ENCODE assay signal across 8 cellular contexts in genomic region chr11:59615132-59615636, GRCh38. TPM values are rescaled to one million over a fixed set of nuclear protein-coding genes. Genes with fewer than 3 reads are reported as not detected.
DNase-seq lines count a peak whose midpoint lies in the region; ATAC-seq and TF ChIP-seq lines count a peak whose summit lies in the region.

No MANE protein-coding gene starts in this region.

- H3K9me3 Mint-ChIP-seq in CD4-positive, alpha-beta memory T cell, result peaks cover 0 to 2% (median 0%) of the 10 kb centered on the region in 8 donors
- no peaks in the 10 kb centered on the region for H3K9me3 Mint-ChIP-seq in central memory CD8-positive, alpha-beta T cell

- H3K9ac ChIP-seq in KMS-11, result peak overlapping the region; percentile 61; the same call in 1 of the 2 replicates

- H3K36me3 ChIP-seq in CD4-positive, alpha-beta memory T cell (ENCODE audit: insufficient read depth, low read length), result peaks cover 2% of the 10 kb centered on the region
- H3K36me3 ChIP-seq in KMS-11 (ENCODE audit: insufficient read depth) (no peaks in the 10 kb centered on the region), left lung (peaks cover 0 to 5% of the 10 kb centered on the region in 2 donors)

- no peaks in the 10 kb centered on the region for H4K20me1 ChIP-seq in KMS-11 (ENCODE audit: insufficient read depth)

- no peaks in the 10 kb centered on the region for H3K9me3 ChIP-seq in CD4-positive, alpha-beta memory T cell (ENCODE audit: control insufficient read depth in 1 of 2, low read length in 2 of 2)
- no peaks in the 10 kb centered on the region for H3K9me3 ChIP-seq in left lung

- H3K4me1 Mint-ChIP-seq in CD4-positive, alpha-beta memory T cell, result peaks cover 29 to 57% (median 42%) of the 10 kb centered on the region in 4 donors
- H3K4me1 Mint-ChIP-seq in central memory CD8-positive, alpha-beta T cell, result peaks cover 39% of the 10 kb centered on the region

- CTCF ChIA-PET in CD4-positive, alpha-beta memory T cell (lab: Charles Lee; ENCODE audit: partially characterized antibody), result interaction anchor here (1.3 to 2.3 kb wide), 7 partner anchors 9 to 78 kb away, joined by 3 to 12 read pairs (median 5); partner anchors contain the start of gene PATL1

- peak; percentile 68 to 88 (median 75) for DNase-seq in CD4-positive, alpha-beta memory T cell
- peak; percentile 36 to 46 for DNase-seq in central memory CD8-positive, alpha-beta T cell (ENCODE audit: low spot score in 2 of 2)
- DNase-seq in left lung, result peak; percentile 63 to 88
- DNase-seq in stimulated activated CD4-positive, alpha-beta T cell treated with anti-CD3 and anti-CD28 coated beads, Interleukin-4, amount 100 ng/mL, for 24 hours, result peak; percentile 62
- no peak for DNase-seq in D341Med (ENCODE audit: low spot score)

- peaks cover 48% of the 10 kb centered on the region for H3K4me1 ChIP-seq in CD4-positive, alpha-beta memory T cell (ENCODE audit: insufficient read depth, low read length)
- H3K4me1 ChIP-seq in KMS-11 (ENCODE audit: low read depth, poor library complexity, severe bottlenecking), result peaks cover 38% of the 10 kb centered on the region
- peaks cover 23 to 46% of the 10 kb centered on the region in 2 donors for H3K4me1 ChIP-seq in left lung

- H3K4me2 ChIP-seq in KMS-11, result peak overlapping the region; percentile 82; the same call in 1 of the 2 replicates

- H3K79me2 ChIP-seq in KMS-11 (ENCODE audit: insufficient read depth, low read depth), result peaks cover 47% of the 10 kb centered on the region

- TF ChIP-seq CTCF in KMS-11 (conservative IDR thresholded peaks at IDR 0.05; ENCODE audit: low read depth, low read length) (no peak), left lung (IDR thresholded peaks at IDR 0.05) (no peak)

- intact Hi-C loops in CD4-positive, alpha-beta memory T cell (cut with micrococcal nuclease), result loop anchor here (1.0 to 5.0 kb wide), 4 partner anchors 54 to 1948 kb away; partner anchors contain the start of genes FAM111A, MRPL16, PATL1 and ZDHHC5
- intact Hi-C loops in left lung (cut with DNase I), result no loop called here

- H2AFZ ChIP-seq in KMS-11 (ENCODE audit: low read depth), result peak overlapping the region; percentile 31; the same call in 1 of the 2 replicates

- peak overlapping the region; percentile 77 to 84 for H3K4me3 ChIP-seq in CD4-positive, alpha-beta memory T cell (ENCODE audit: low read length in 2 of 2)
- no peak overlapping the region for H3K4me3 ChIP-seq in KMS-11 (IDR thresholded peaks at IDR 0.05; ENCODE audit: insufficient read depth, low read depth, low read length)
- peak overlapping the region; percentile 73 to 87 for H3K4me3 ChIP-seq in left lung

- POLR2A ChIA-PET in CD4-positive, alpha-beta memory T cell (lab: Charles Lee; ENCODE audit: partially characterized antibody), result interaction anchor here (0.8 to 7.8 kb wide), 29 partner anchors 11 to 443 kb away, joined by 3 to 74 read pairs (median 6); partner anchors contain the start of genes DTX4, MRPL16, PATL1 and STX3

- peak overlapping the region; percentile 83 to 99 (median 98) for H3K27ac Mint-ChIP-seq in CD4-positive, alpha-beta memory T cell
- H3K27ac Mint-ChIP-seq in central memory CD8-positive, alpha-beta T cell (ENCODE audit: low read depth), result peak overlapping the region; percentile 81

- ATAC-seq in GM21528 (IDR thresholded peaks at IDR 0.05; ENCODE audit: low FRiP score, unreplicated experiment) (peak; percentile 17), left lung (no peak)
- ATAC-seq in activated CD4-positive, CD25-positive, alpha-beta regulatory T cell treated with anti-CD3 and anti-CD28 coated beads, Interleukin-2, amount 50 U/mL, for 24 hours, result peak; percentile 4 to 7
- ATAC-seq in central memory CD8-positive, alpha-beta T cell (replicated peaks; ENCODE audit: extremely low read depth, poor library complexity, severe bottlenecking), result peak; percentile 21

- H3K36me3 Mint-ChIP-seq in CD4-positive, alpha-beta memory T cell, result peaks cover 6 to 33% of the 10 kb centered on the region in 2 donors
- peaks cover 24% of the 10 kb centered on the region for H3K36me3 Mint-ChIP-seq in central memory CD8-positive, alpha-beta T cell (ENCODE audit: insufficient read depth)

- H3K27me3 Mint-ChIP-seq in CD4-positive, alpha-beta memory T cell, result no peaks in the 10 kb centered on the region
- no peaks in the 10 kb centered on the region for H3K27me3 Mint-ChIP-seq in central memory CD8-positive, alpha-beta T cell

- peak overlapping the region; percentile 93 to 99 (median 96) for H3K4me3 Mint-ChIP-seq in CD4-positive, alpha-beta memory T cell
- peak overlapping the region; percentile 92 for H3K4me3 Mint-ChIP-seq in central memory CD8-positive, alpha-beta T cell

- peak overlapping the region; percentile 71 for H3K27ac ChIP-seq in CD4-positive, alpha-beta memory T cell (ENCODE audit: low read depth, low read length)
- peak overlapping the region; percentile 41 for H3K27ac ChIP-seq in KMS-11
- H3K27ac ChIP-seq in left lung, result peak overlapping the region; percentile 89 to 95

- H3K27me3 ChIP-seq in CD4-positive, alpha-beta memory T cell (ENCODE audit: insufficient read depth, low read length), result no peaks in the 10 kb centered on the region
- H3K27me3 ChIP-seq in KMS-11 (ENCODE audit: insufficient read depth, low read depth) (no peaks in the 10 kb centered on the region), left lung (no peaks in the 10 kb centered on the region)

RNA-seq across cellular contexts. Expression of gene OSBP, which starts 0.4 kb away (rescaled TPM):
- total RNA-seq in CD4-positive, alpha-beta memory T cell, result 10 to 100 TPM; 55.3 to 55.6 TPM
- polyA plus RNA-seq in CD4-positive, alpha-beta memory T cell, result 10 to 100 TPM; 17.4 to 41.5 TPM
- 10 to 100 TPM; 39.4 to 40.8 TPM for total RNA-seq in left lung

RNA-seq across cellular contexts. Expression of gene PATL1, which starts 53.7 kb away (rescaled TPM):
- total RNA-seq in CD4-positive, alpha-beta memory T cell, result 10 to 100 TPM; 45.3 to 45.5 TPM
- polyA plus RNA-seq in CD4-positive, alpha-beta memory T cell, result 1 to 10 TPM; 2.6 to 8.7 TPM
- 10 to 100 TPM; 27.8 to 42.6 TPM for total RNA-seq in left lung

Comparison
In these comparisons a context has a peak if more than half of its experiments do, and no peak if none do; other contexts are left out.
1. H3K27ac ChIP-seq: peak in every context shown above with its lines; median percentile 92 in left lung; 71 in CD4-positive, alpha-beta memory T cell; 41 in KMS-11.